In genomic region chr7:105806592-105807266, GRCh38 we compare ENCODE assay signal across 8 cellular contexts.
A peak's percentile ranks its signal among the peaks of the same experiment; 100 is the strongest.
DNase-seq lines count a peak whose midpoint lies in the region; ATAC-seq and TF ChIP-seq lines count a peak whose summit lies in the region.

No MANE protein-coding gene starts in this region.

- peaks cover 12 to 34% (median 19%) of the 10 kb centered on the region in 3 donors for H3K4me1 Mint-ChIP-seq in IgD-negative memory B cell
- peaks cover 55 to 72% of the 10 kb centered on the region in 2 donors for H3K4me1 Mint-ChIP-seq in effector memory CD8-positive, alpha-beta T cell (ENCODE audit: low read depth in 2 of 2)

- no peak overlapping the region for H3K27ac ChIP-seq in ovary

- no peak for TF ChIP-seq CTCF in ovary (IDR thresholded peaks at IDR 0.05)

- no peaks in the 10 kb centered on the region for H3K4me1 ChIP-seq in ovary (ENCODE audit: insufficient read depth)

- WGBS in ovary, 3 donors: 68 to 78% (median 69%) methylated on average over 4 of the region's 4 CpGs

- no peaks in the 10 kb centered on the region for H3K36me3 ChIP-seq in ovary

- H3K27ac Mint-ChIP-seq in IgD-negative memory B cell: peak overlapping the region; percentile 2 to 65 (median 32)
- peak overlapping the region; percentile 85 to 96 for H3K27ac Mint-ChIP-seq in effector memory CD8-positive, alpha-beta T cell

- H3K9me3 ChIP-seq in ovary: no peaks in the 10 kb centered on the region

- TF ChIP-seq EP300 in ovary (IDR thresholded peaks at IDR 0.05): no peak

- no peaks in the 10 kb centered on the region for H3K36me3 Mint-ChIP-seq in IgD-negative memory B cell
- H3K36me3 Mint-ChIP-seq in effector memory CD8-positive, alpha-beta T cell (ENCODE audit: insufficient read depth): no peaks in the 10 kb centered on the region

- peak; percentile 40 for ATAC-seq in GM19463 (IDR thresholded peaks at IDR 0.05; ENCODE audit: unreplicated experiment)
- ATAC-seq in effector memory CD8-positive, alpha-beta T cell (replicated peaks): peak; percentile 59

- in situ Hi-C loops in ACHN (cut with HindIII; ENCODE audit: low pct_ligation_motif_present, low pct_unique_long_range_greater_than_20kb, low sequenced_read_pairs): no loop called here

- DNase-seq in ACHN (peak; percentile 73), ovary (no peak), GF-D8 (lab: John Stamatoyannopoulos, UW) (no peak)
- DNase-seq in activated CD4-positive, alpha-beta T cell treated with anti-CD3 and anti-CD28 coated beads, Interleukin-2, amount 50 U/mL, for 4 hours: peak; percentile 50 to 54
- peak; percentile 43 to 50 (median 45) for DNase-seq in effector memory CD8-positive, alpha-beta T cell
- DNase-seq in stimulated activated CD4-positive, alpha-beta T cell treated with anti-CD3 and anti-CD28 coated beads, Interleukin-2, amount 100 ng/mL, for 4 hours (ENCODE audit: low read depth): peak; percentile 56

- H3K9me3 Mint-ChIP-seq in IgD-negative memory B cell: peaks cover 0 to 2% (median 0%) of the 10 kb centered on the region in 3 donors
- H3K9me3 Mint-ChIP-seq in effector memory CD8-positive, alpha-beta T cell: no peaks in the 10 kb centered on the region

- H3K4me3 ChIP-seq in ovary: no peak overlapping the region

- no peaks in the 10 kb centered on the region for H3K27me3 Mint-ChIP-seq in IgD-negative memory B cell
- H3K27me3 Mint-ChIP-seq in effector memory CD8-positive, alpha-beta T cell: no peaks in the 10 kb centered on the region

- peak overlapping the region in 1 of 4 donors; percentile 78 for H3K4me3 Mint-ChIP-seq in IgD-negative memory B cell
- peak overlapping the region; percentile 30 to 63 for H3K4me3 Mint-ChIP-seq in effector memory CD8-positive, alpha-beta T cell

- no peaks in the 10 kb centered on the region for H3K27me3 ChIP-seq in ovary

- TF ChIP-seq POLR2A in ovary (IDR thresholded peaks at IDR 0.05): no peak

- intact Hi-C loops in ovary (cut with DNase I): no loop called here

Comparison
In these comparisons a context has a peak if more than half of its experiments do, and no peak if none do; other contexts are left out.
1. DNase-seq: peak in ACHN (single experiment), activated CD4-positive, alpha-beta T cell treated with anti-CD3 and anti-CD28 coated beads, Interleukin-2, amount 50 U/mL, for 4 hours (2 of 2), effector memory CD8-positive, alpha-beta T cell (3 of 3) and stimulated activated CD4-positive, alpha-beta T cell treated with anti-CD3 and anti-CD28 coated beads, Interleukin-2, amount 100 ng/mL, for 4 hours (single experiment); none in ovary (0 of 5) and GF-D8 (single experiment).